In the genomic region with DNA sequence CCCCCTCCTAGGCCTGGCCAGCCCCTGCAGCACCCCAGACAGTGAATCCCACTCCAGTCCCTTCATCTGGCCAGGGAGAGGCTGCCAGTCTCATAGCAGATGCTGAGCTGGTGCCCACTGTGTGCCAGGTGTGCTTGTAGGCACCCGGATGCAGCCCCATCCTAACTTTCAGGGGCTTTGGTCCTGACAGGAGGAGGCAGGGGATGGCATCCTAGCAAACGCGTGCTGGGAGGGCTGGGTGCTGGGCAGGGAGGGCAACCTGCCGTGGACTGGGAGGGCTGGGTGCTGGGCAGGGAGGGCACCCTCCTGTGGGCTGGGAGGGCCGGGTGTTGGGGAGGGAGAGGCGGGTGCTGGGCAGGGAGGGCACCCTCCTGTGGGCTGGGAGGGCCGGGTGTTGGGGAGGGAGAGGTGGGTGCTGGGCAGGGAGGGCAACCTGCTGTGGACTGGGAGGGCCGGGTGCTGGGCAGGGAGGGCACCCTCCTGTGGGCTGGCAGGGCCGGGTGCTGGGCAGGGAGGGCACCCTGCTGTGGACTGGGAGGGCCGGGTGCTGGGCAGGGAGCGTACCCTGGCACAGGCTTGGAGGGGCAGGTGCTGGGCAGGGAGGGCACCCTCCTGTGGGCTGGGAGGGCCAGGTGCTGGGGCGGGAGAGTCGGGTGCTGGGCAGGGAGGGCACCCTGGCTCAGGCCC, we compare ENCODE assay signal across 15 cellular contexts. TPM values are rescaled to one million over a fixed set of nuclear protein-coding genes. Genes with fewer than 3 reads are reported as not detected.
DNase-seq lines count a peak whose midpoint lies in the region; ATAC-seq and TF ChIP-seq lines count a peak whose summit lies in the region.
"Had no signal": no experiment of that assay in that cellular context is flagged by ENCODE, and none has a peak within 500 bp of the region (broad histone marks: within the 10 kb centered on the region; RNA-seq: fewer than 3 reads in every experiment).

No MANE protein-coding gene starts in this region.

- no peaks in the 10 kb centered on the region for H3K9me3 ChIP-seq in testis
- H3K9me3 ChIP-seq: SK-N-SH had no signal

- DNase-seq in NCI-H345 (lab: John Stamatoyannopoulos, UW) (peak; percentile 51), NCI-H345 treated with DMSO at 0.1 percent for 48 hours (lab: John Stamatoyannopoulos, UW; ENCODE audit: unreplicated experiment) (no peak), NCI-H69 (lab: John Stamatoyannopoulos, UW) (peak; percentile 74), islet precursor cell (peak; percentile 41), sciatic nerve (ENCODE audit: low spot score) (peak; percentile 53), NCI-H1092 treated with DMSO at 0.1 percent for 48 hours (lab: John Stamatoyannopoulos, UW) (no peak), testis (no peak), NAMALWA (ENCODE audit: low spot score) (no peak)
- DNase-seq: 8988T; activated CD4-positive, alpha-beta memory T cell treated with anti-CD3 and anti-CD28 coated beads, Interleukin-2, amount 10 ng/mL, durations not matched to agents 7 days and 5 days; effector CD8-positive, alpha-beta T cell; NCI-H446; SK-N-SH; stimulated activated CD4-positive, alpha-beta T cell treated with anti-CD3 and anti-CD28 coated beads, Interleukin-4, amount 100 ng/mL, for 1 hour had no signal

- ATAC-seq in sciatic nerve: no peak

- H3K27me3 ChIP-seq in testis: no peaks in the 10 kb centered on the region

- no peaks in the 10 kb centered on the region for H3K4me1 ChIP-seq in testis

- no peak for TF ChIP-seq POLR2A in testis (IDR thresholded peaks at IDR 0.05)

- TF ChIP-seq CTCF in testis (IDR thresholded peaks at IDR 0.05): no peak

- no peak overlapping the region for H3K4me3 ChIP-seq in testis
- H3K4me3 ChIP-seq: smooth muscle cell had no signal

- intact Hi-C loops in sciatic nerve (cut with DNase I): no loop called here
- intact Hi-C loops in testis (cut with DNase I; ENCODE audit: low total_unique reads): no loop called here

- 93% methylated on average over 9 of the region's 13 CpGs; no CpG with 5 or more reads in 1 of the 2 donors for WGBS in testis, 2 donors

- H3K27ac ChIP-seq in testis: no peak overlapping the region

- no peaks in the 10 kb centered on the region for H3K36me3 ChIP-seq in testis (ENCODE audit: low read depth, missing control alignments)

RNA-seq across cellular contexts. Expression of a gene that starts 35.3 kb away (rescaled TPM):
- total RNA-seq in sciatic nerve (10.2 TPM), testis (10 to 100 TPM; 15.7 to 17.4 TPM)
- polyA plus RNA-seq in testis (ENCODE audit: insufficient read depth, low read depth, low replicate concordance): 5.5 TPM

Comparison
In these comparisons a context has a peak if more than half of its experiments do, and no peak if none do; other contexts are left out.
1. DNase-seq: peak in NCI-H345 (single experiment), NCI-H69 (single experiment), islet precursor cell (single experiment) and sciatic nerve (single experiment); none in NCI-H345 treated with DMSO at 0.1 percent for 48 hours (single experiment), NCI-H1092 treated with DMSO at 0.1 percent for 48 hours (single experiment), testis (single experiment) and NAMALWA (single experiment).